In the genomic region with DNA sequence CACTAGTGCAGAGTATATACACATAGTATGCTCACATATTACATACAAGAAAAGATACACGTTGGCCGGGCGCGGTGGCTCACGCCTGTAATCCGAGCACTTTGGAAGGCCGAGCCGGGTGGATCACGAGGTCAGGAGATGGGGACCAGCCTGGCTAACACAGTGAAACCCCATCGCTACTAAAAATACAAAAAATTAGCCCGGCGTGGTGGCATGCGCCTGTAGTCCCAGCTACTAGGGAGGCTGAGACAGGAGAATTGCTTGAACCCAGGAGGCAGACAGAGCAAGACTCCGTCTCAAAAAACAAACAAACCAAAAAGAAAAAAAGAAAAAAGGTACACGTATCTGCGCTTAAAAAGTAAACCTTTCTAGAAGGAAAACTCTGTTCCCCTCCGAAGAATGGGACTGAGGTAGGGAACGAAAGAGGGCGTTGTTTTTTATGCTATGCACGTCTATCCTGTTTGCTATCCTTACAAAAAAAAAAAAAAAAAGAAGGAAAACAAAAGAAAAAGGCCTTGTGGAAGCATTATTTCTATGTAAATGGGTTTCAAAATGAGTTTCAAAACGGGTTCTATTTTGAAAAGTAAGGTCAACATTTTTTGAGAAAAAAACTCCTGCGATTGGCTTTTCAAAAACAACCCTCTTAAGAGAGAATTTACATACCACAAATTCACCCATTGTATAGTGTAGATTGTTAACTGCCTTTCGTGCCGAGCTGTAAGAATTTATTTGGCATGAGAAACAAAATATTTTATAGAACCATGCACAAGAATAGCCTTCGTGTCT, we compare ENCODE assay signal across 1 cellular context.
TF ChIP-seq lines count a peak whose summit lies in the region.

No MANE protein-coding gene starts in this region.

TF ChIP-seq in K562, 482 proteins besides CTCF, POLR2A, EP300 and RAD21 (continues in another document):
- TF ChIP-seq, protein P1, sequence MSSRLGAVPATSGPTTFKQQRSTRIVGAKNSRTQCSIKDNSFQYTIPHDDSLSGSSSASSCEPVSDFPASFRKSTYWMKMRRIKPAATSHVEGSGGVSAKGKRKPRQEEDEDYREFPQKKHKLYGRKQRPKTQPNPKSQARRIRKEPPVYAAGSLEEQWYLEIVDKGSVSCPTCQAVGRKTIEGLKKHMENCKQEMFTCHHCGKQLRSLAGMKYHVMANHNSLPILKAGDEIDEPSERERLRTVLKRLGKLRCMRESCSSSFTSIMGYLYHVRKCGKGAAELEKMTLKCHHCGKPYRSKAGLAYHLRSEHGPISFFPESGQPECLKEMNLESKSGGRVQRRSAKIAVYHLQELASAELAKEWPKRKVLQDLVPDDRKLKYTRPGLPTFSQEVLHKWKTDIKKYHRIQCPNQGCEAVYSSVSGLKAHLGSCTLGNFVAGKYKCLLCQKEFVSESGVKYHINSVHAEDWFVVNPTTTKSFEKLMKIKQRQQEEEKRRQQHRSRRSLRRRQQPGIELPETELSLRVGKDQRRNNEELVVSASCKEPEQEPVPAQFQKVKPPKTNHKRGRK (tag; IDR thresholded peaks at IDR 0.05), result no peak
- TF ChIP-seq TBL1XR1 (IDR thresholded peaks at IDR 0.05; ENCODE audit: low read length in 2 of 2), result no peak
- TF ChIP-seq, protein P2, sequence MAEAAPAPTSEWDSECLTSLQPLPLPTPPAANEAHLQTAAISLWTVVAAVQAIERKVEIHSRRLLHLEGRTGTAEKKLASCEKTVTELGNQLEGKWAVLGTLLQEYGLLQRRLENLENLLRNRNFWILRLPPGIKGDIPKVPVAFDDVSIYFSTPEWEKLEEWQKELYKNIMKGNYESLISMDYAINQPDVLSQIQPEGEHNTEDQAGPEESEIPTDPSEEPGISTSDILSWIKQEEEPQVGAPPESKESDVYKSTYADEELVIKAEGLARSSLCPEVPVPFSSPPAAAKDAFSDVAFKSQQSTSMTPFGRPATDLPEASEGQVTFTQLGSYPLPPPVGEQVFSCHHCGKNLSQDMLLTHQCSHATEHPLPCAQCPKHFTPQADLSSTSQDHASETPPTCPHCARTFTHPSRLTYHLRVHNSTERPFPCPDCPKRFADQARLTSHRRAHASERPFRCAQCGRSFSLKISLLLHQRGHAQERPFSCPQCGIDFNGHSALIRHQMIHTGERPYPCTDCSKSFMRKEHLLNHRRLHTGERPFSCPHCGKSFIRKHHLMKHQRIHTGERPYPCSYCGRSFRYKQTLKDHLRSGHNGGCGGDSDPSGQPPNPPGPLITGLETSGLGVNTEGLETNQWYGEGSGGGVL (CRISPR knock-in tag; IDR thresholded peaks at IDR 0.05), result no peak
- TF ChIP-seq SMARCB1 (IDR thresholded peaks at IDR 0.05; ENCODE audit: insufficient read length, low read depth), result no peak
- TF ChIP-seq SMARCA4 (IDR thresholded peaks at IDR 0.05), result peak; percentile 67
- TF ChIP-seq MEF2D (tag; conservative IDR thresholded peaks at IDR 0.05; ENCODE audit: low read depth), result no peak
- TF ChIP-seq KAT2B (IDR thresholded peaks at IDR 0.05; ENCODE audit: low read depth, low read length), result no peak
- TF ChIP-seq, protein P3, sequence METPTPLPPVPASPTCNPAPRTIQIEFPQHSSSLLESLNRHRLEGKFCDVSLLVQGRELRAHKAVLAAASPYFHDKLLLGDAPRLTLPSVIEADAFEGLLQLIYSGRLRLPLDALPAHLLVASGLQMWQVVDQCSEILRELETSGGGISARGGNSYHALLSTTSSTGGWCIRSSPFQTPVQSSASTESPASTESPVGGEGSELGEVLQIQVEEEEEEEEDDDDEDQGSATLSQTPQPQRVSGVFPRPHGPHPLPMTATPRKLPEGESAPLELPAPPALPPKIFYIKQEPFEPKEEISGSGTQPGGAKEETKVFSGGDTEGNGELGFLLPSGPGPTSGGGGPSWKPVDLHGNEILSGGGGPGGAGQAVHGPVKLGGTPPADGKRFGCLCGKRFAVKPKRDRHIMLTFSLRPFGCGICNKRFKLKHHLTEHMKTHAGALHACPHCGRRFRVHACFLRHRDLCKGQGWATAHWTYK (CRISPR knock-in tag; IDR thresholded peaks at IDR 0.05), result no peak
- TF ChIP-seq CHCHD3 (CRISPR knock-in tag; IDR thresholded peaks at IDR 0.05), result no peak
- TF ChIP-seq, protein P4, sequence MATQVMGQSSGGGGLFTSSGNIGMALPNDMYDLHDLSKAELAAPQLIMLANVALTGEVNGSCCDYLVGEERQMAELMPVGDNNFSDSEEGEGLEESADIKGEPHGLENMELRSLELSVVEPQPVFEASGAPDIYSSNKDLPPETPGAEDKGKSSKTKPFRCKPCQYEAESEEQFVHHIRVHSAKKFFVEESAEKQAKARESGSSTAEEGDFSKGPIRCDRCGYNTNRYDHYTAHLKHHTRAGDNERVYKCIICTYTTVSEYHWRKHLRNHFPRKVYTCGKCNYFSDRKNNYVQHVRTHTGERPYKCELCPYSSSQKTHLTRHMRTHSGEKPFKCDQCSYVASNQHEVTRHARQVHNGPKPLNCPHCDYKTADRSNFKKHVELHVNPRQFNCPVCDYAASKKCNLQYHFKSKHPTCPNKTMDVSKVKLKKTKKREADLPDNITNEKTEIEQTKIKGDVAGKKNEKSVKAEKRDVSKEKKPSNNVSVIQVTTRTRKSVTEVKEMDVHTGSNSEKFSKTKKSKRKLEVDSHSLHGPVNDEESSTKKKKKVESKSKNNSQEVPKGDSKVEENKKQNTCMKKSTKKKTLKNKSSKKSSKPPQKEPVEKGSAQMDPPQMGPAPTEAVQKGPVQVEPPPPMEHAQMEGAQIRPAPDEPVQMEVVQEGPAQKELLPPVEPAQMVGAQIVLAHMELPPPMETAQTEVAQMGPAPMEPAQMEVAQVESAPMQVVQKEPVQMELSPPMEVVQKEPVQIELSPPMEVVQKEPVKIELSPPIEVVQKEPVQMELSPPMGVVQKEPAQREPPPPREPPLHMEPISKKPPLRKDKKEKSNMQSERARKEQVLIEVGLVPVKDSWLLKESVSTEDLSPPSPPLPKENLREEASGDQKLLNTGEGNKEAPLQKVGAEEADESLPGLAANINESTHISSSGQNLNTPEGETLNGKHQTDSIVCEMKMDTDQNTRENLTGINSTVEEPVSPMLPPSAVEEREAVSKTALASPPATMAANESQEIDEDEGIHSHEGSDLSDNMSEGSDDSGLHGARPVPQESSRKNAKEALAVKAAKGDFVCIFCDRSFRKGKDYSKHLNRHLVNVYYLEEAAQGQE (CRISPR knock-in tag; IDR thresholded peaks at IDR 0.05; ENCODE audit: low read depth), result no peak
- TF ChIP-seq SREBF2 (CRISPR knock-in tag; IDR thresholded peaks at IDR 0.05), result no peak
- no peak for TF ChIP-seq ZNF586 (CRISPR knock-in tag; conservative IDR thresholded peaks at IDR 0.05)
- TF ChIP-seq, protein P5, sequence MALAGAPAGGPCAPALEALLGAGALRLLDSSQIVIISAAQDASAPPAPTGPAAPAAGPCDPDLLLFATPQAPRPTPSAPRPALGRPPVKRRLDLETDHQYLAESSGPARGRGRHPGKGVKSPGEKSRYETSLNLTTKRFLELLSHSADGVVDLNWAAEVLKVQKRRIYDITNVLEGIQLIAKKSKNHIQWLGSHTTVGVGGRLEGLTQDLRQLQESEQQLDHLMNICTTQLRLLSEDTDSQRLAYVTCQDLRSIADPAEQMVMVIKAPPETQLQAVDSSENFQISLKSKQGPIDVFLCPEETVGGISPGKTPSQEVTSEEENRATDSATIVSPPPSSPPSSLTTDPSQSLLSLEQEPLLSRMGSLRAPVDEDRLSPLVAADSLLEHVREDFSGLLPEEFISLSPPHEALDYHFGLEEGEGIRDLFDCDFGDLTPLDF (CRISPR knock-in tag; IDR thresholded peaks at IDR 0.05), result no peak
- no peak for TF ChIP-seq ZNF384 (IDR thresholded peaks at IDR 0.05; ENCODE audit: low read depth, low read length)
- TF ChIP-seq TAL1 (IDR thresholded peaks at IDR 0.05), result no peak
- no peak for TF ChIP-seq TFAM (CRISPR knock-in tag; conservative IDR thresholded peaks at IDR 0.05)
- no peak for TF ChIP-seq LARP7 (IDR thresholded peaks at IDR 0.05)
- TF ChIP-seq ZNF197 (CRISPR knock-in tag; IDR thresholded peaks at IDR 0.05; ENCODE audit: low read depth), result no peak
- no peak for TF ChIP-seq ZFPM2 (CRISPR knock-in tag; IDR thresholded peaks at IDR 0.05)
- 0 out of 2 replicates have a peak, but pooled peaks have one; percentile 20 for TF ChIP-seq L3MBTL2 (IDR thresholded peaks at IDR 0.05)
- TF ChIP-seq ZNF311 (CRISPR knock-in tag; IDR thresholded peaks at IDR 0.05), result no peak
- no peak for TF ChIP-seq KLF10 (CRISPR knock-in tag; IDR thresholded peaks at IDR 0.05)
- no peak for TF ChIP-seq NEUROD1 (IDR thresholded peaks at IDR 0.05; ENCODE audit: borderline replicate concordance, low read depth, low read length, partially characterized antibody)
- TF ChIP-seq NR2C2 (CRISPR knock-in tag; IDR thresholded peaks at IDR 0.05), result no peak
- no peak for TF ChIP-seq NR2C2 (tag; IDR thresholded peaks at IDR 0.05)
- TF ChIP-seq CXXC5 (CRISPR knock-in tag; IDR thresholded peaks at IDR 0.05), result 0 out of 2 replicates have a peak, but pooled peaks have one; percentile 19
- TF ChIP-seq PURB (CRISPR knock-in tag; IDR thresholded peaks at IDR 0.05; ENCODE audit: low read depth), result no peak
- TF ChIP-seq CREBBP (IDR thresholded peaks at IDR 0.05; ENCODE audit: low read depth, low read length), result no peak
- no peak for TF ChIP-seq GABPB2 (CRISPR knock-in tag; conservative IDR thresholded peaks at IDR 0.05)
- peak; percentile 35; the same call in 1 of the 2 replicates for TF ChIP-seq TOE1 (IDR thresholded peaks at IDR 0.05; ENCODE audit: borderline replicate concordance)
- TF ChIP-seq TOE1 (CRISPR knock-in tag; IDR thresholded peaks at IDR 0.05; ENCODE audit: borderline replicate concordance, low read depth), result no peak
- TF ChIP-seq, protein P6, sequence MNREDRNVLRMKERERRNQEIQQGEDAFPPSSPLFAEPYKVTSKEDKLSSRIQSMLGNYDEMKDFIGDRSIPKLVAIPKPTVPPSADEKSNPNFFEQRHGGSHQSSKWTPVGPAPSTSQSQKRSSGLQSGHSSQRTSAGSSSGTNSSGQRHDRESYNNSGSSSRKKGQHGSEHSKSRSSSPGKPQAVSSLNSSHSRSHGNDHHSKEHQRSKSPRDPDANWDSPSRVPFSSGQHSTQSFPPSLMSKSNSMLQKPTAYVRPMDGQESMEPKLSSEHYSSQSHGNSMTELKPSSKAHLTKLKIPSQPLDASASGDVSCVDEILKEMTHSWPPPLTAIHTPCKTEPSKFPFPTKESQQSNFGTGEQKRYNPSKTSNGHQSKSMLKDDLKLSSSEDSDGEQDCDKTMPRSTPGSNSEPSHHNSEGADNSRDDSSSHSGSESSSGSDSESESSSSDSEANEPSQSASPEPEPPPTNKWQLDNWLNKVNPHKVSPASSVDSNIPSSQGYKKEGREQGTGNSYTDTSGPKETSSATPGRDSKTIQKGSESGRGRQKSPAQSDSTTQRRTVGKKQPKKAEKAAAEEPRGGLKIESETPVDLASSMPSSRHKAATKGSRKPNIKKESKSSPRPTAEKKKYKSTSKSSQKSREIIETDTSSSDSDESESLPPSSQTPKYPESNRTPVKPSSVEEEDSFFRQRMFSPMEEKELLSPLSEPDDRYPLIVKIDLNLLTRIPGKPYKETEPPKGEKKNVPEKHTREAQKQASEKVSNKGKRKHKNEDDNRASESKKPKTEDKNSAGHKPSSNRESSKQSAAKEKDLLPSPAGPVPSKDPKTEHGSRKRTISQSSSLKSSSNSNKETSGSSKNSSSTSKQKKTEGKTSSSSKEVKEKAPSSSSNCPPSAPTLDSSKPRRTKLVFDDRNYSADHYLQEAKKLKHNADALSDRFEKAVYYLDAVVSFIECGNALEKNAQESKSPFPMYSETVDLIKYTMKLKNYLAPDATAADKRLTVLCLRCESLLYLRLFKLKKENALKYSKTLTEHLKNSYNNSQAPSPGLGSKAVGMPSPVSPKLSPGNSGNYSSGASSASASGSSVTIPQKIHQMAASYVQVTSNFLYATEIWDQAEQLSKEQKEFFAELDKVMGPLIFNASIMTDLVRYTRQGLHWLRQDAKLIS (CRISPR knock-in tag; IDR thresholded peaks at IDR 0.05), result no peak
- TF ChIP-seq XRCC4 (IDR thresholded peaks at IDR 0.05; ENCODE audit: extremely low read depth, insufficient read depth, insufficient read length), result no peak
- TF ChIP-seq RHOXF2B (CRISPR knock-in tag; conservative IDR thresholded peaks at IDR 0.05), result no peak
- TF ChIP-seq RBM14 (IDR thresholded peaks at IDR 0.05; ENCODE audit: borderline replicate concordance, insufficient read depth, low read depth, low read length), result no peak
- no peak for TF ChIP-seq ZNF57 (CRISPR knock-in tag; IDR thresholded peaks at IDR 0.05)
- TF ChIP-seq ADNP (tag; IDR thresholded peaks at IDR 0.05), result 0 out of 2 replicates have a peak, but pooled peaks have one; percentile 50
- no peak for TF ChIP-seq WHSC1 (IDR thresholded peaks at IDR 0.05; ENCODE audit: low read length)
- TF ChIP-seq SREBF1 (IDR thresholded peaks at IDR 0.05; ENCODE audit: borderline replicate concordance, low read depth, low read length), result no peak
- TF ChIP-seq MYC (IDR thresholded peaks at IDR 0.05; ENCODE audit: low read depth, low read length), result no peak
- TF ChIP-seq MYC (CRISPR knock-in tag; IDR thresholded peaks at IDR 0.05; ENCODE audit: borderline replicate concordance, low read depth), result no peak
- TF ChIP-seq NCOA2 (IDR thresholded peaks at IDR 0.05; ENCODE audit: partially characterized antibody in 2 of 2), result no peak
- TF ChIP-seq HNRNPUL1 (IDR thresholded peaks at IDR 0.05; ENCODE audit: low read length), result no peak
- 0 out of 2 replicates have a peak, but pooled peaks have one; percentile 66 for TF ChIP-seq SMARCC2 (IDR thresholded peaks at IDR 0.05; ENCODE audit: low read depth)
- no peak for TF ChIP-seq POLR3G (IDR thresholded peaks at IDR 0.05; ENCODE audit: extremely low read depth, insufficient read length, insufficient replicate concordance)
- TF ChIP-seq MECOM (CRISPR knock-in tag; IDR thresholded peaks at IDR 0.05), result no peak
- TF ChIP-seq NBN (IDR thresholded peaks at IDR 0.05; ENCODE audit: low read depth), result no peak
- no peak for TF ChIP-seq ZNF121 (CRISPR knock-in tag; conservative IDR thresholded peaks at IDR 0.05)
- peak; percentile 34; the same call in 1 of the 2 replicates for TF ChIP-seq ZFX (CRISPR knock-in tag; IDR thresholded peaks at IDR 0.05)
- no peak for TF ChIP-seq PTRF (tag; IDR thresholded peaks at IDR 0.05)
- TF ChIP-seq, protein P7, sequence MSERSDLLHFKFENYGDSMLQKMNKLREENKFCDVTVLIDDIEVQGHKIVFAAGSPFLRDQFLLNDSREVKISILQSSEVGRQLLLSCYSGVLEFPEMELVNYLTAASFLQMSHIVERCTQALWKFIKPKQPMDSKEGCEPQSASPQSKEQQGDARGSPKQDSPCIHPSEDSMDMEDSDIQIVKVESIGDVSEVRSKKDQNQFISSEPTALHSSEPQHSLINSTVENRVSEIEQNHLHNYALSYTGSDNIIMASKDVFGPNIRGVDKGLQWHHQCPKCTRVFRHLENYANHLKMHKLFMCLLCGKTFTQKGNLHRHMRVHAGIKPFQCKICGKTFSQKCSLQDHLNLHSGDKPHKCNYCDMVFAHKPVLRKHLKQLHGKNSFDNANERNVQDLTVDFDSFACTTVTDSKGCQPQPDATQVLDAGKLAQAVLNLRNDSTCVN (CRISPR knock-in tag; IDR thresholded peaks at IDR 0.05), result no peak
- TF ChIP-seq HEY1 (CRISPR knock-in tag; IDR thresholded peaks at IDR 0.05; ENCODE audit: borderline replicate concordance), result no peak
